8 cellular contexts compared by ENCODE assay signal in genomic region chr22:39117585-39118191, GRCh38. TPM values are rescaled to one million over a fixed set of nuclear protein-coding genes. Genes with fewer than 3 reads are reported as not detected.
A peak's percentile ranks its signal among the peaks of the same experiment; 100 is the strongest.
DNase-seq lines count a peak whose midpoint lies in the region; ATAC-seq and TF ChIP-seq lines count a peak whose summit lies in the region.

No MANE protein-coding gene starts in this region.

- TF ChIP-seq CTCF in AG10803 (conservative IDR thresholded peaks at IDR 0.05; ENCODE audit: low read length): peak; percentile 64
- peak; percentile 65 for TF ChIP-seq CTCF in neural progenitor cell (IDR thresholded peaks at IDR 0.05)

- peaks cover 20% of the 10 kb centered on the region for H3K27me3 Mint-ChIP-seq in neural progenitor cell (ENCODE audit: insufficient read depth, low read depth)

- no peaks in the 10 kb centered on the region for H3K36me3 Mint-ChIP-seq in neural progenitor cell

- intact Hi-C loops in aorta (cut with DNase I): no loop called here

- H3K27ac ChIP-seq in neural progenitor cell (no peak overlapping the region), aorta (ENCODE audit: low read depth in 1 of 2, low read length in 2 of 2) (no peak overlapping the region)

- 68 to 74% methylated on average over 14 of the region's 14 CpGs for WGBS in aorta, 2 donors

- peak; percentile 60 for DNase-seq in AG10803 (ENCODE audit: low read depth)
- peak; percentile 53 for DNase-seq in GM19238 (ENCODE audit: insufficient read length, low spot score)
- peak; percentile 22 for DNase-seq in NCI-H1092 treated with DMSO at 0.1 percent for 48 hours (lab: John Stamatoyannopoulos, UW)
- peak; percentile 41 to 72 for DNase-seq in activated CD4-positive, alpha-beta T cell treated with anti-CD3 and anti-CD28 coated beads, Interleukin-2, amount 50 U/mL, for 24 hours (ENCODE audit: low read depth in 1 of 2, low spot score in 1 of 2)
- peak; percentile 61 for DNase-seq in effector CD4-positive, alpha-beta T cell
- peak; percentile 68 for DNase-seq in neural progenitor cell (ENCODE audit: low spot score)
- peak; percentile 22 to 66 for DNase-seq in aorta

- no peaks in the 10 kb centered on the region for H3K79me2 ChIP-seq in neural progenitor cell (ENCODE audit: low read depth)

- H3K27me3 ChIP-seq in neural progenitor cell (peaks cover 19% of the 10 kb centered on the region), aorta (ENCODE audit: control insufficient read depth in 1 of 2, insufficient read depth in 2 of 2, low read length in 1 of 2) (no peaks in the 10 kb centered on the region)

- no peaks in the 10 kb centered on the region for H3K9me3 ChIP-seq in neural progenitor cell (ENCODE audit: low read depth)
- H3K9me3 ChIP-seq in aorta (ENCODE audit: control insufficient read depth, low read length): no peaks in the 10 kb centered on the region

- H3K4me1 ChIP-seq in neural progenitor cell (peaks cover 22% of the 10 kb centered on the region), aorta (ENCODE audit: control insufficient read depth in 1 of 2, insufficient read depth in 2 of 2, low read length in 2 of 2) (no peaks in the 10 kb centered on the region)

- peaks cover 26% of the 10 kb centered on the region for H3K4me1 Mint-ChIP-seq in neural progenitor cell

- H3K4me3 ChIP-seq in AG10803 (ENCODE audit: low read length) (no peak overlapping the region), neural progenitor cell (no peak overlapping the region), aorta (ENCODE audit: low read length in 2 of 2) (no peak overlapping the region)

- H3F3A ChIP-seq in neural progenitor cell (ENCODE audit: low read depth): peaks cover 26% of the 10 kb centered on the region

- H2AFZ ChIP-seq in neural progenitor cell (replicated peaks): no peak overlapping the region

- peak overlapping the region; percentile 4 for H3K4me3 Mint-ChIP-seq in neural progenitor cell

- H3K9me3 Mint-ChIP-seq in neural progenitor cell: no peaks in the 10 kb centered on the region

- no peaks in the 10 kb centered on the region for H4K20me1 ChIP-seq in neural progenitor cell (ENCODE audit: low read depth)

- H3K9ac ChIP-seq in neural progenitor cell: no peak overlapping the region

- H3K4me2 ChIP-seq in neural progenitor cell: no peak overlapping the region

- no peaks in the 10 kb centered on the region for H3K36me3 ChIP-seq in neural progenitor cell
- H3K36me3 ChIP-seq in aorta (ENCODE audit: control insufficient read depth in 1 of 2, insufficient read depth in 2 of 2, low read length in 1 of 2): no peaks in the 10 kb centered on the region

- H3K27ac Mint-ChIP-seq in neural progenitor cell: no peak overlapping the region

- no peak for ATAC-seq in aorta (ENCODE audit: low FRiP score)
- no peak for ATAC-seq in GM18519 (IDR thresholded peaks at IDR 0.05; ENCODE audit: low FRiP score, unreplicated experiment)

RNA-seq across cellular contexts. Expression of gene APOBEC3H, which starts 20.6 kb away (rescaled TPM):
- 0.87 and 1.4 TPM in 2 replicates for total RNA-seq in neural progenitor cell (ENCODE audit: low replicate concordance)
- total RNA-seq in aorta: not detected
- polyA plus RNA-seq in aorta: not detected

RNA-seq across cellular contexts. Expression of gene CBX7, which starts 34.8 kb away (rescaled TPM):
- total RNA-seq in neural progenitor cell (ENCODE audit: low replicate concordance) (0.71 and 7.7 TPM in 2 replicates), aorta (10 to 100 TPM; 90.5 to 93.4 TPM)
- polyA plus RNA-seq in aorta: 100 to 1,000 TPM in 1 of 2 donors, 10 to 100 TPM in 1; 74.8 to 110 TPM

RNA-seq across cellular contexts. Expression of gene APOBEC3G, which starts 40.6 kb away (rescaled TPM):
- total RNA-seq in neural progenitor cell (ENCODE audit: low replicate concordance) (0.30 and 0.90 TPM in 2 replicates), aorta (1 to 10 TPM; 7.0 to 9.5 TPM)
- polyA plus RNA-seq in aorta: 10 to 100 TPM in 1 of 2 donors, 1 to 10 TPM in 1; 6.3 to 10.1 TPM

Comparison
In these comparisons a context has a peak if more than half of its experiments do, and no peak if none do; other contexts are left out.
1. RNA of gene CBX7, which starts 34.8 kb away (total RNA-seq): 90.5 to 93.4 TPM in aorta; 0.71 to 7.7 TPM in neural progenitor cell; every median in the first group is over 10 times any median in the second.
2. Peak in every context shown above with its lines, with median percentiles within 50 percentile points of each other: DNase-seq.